Comparison of ENCODE assay signal across 1 cellular context in the genomic region with DNA sequence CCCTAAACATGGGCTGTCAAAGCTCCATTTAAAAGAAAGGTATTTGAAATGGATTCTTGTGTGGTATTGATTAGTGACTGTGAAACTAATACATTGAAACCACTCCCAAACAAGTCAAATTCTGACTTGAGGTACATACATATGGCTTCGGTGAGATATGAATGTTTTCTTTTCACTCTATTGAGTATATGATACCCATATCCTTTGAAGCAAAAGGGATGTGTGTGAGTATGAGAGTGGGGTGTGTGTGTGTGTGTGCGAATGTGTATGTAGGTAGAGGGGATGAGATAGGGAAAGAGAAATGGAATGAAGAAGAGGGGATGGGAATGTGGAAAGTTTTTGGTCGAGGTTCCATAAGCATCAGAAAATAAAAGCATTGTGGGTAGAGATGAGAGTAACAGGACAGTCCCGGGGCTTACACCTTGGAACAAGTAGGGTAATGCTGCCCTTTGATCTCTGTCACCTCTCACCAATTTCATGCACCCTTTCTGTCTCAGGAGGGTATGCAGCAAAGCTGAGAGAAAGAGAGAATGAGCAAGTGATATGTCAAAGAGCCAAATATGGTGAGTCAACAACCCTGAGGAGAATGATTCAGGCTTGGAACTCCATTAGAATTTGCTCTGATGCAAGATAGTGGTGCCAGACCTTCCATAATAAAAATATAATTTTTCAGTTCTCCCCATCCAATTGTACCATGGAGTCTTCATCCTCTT.
TF ChIP-seq lines count a peak whose summit lies in the region.

No MANE protein-coding gene starts in this region.

TF ChIP-seq in K562, 482 proteins besides CTCF, POLR2A, EP300 and RAD21 (continued from another document and continues in another):
- TF ChIP-seq, protein P1, sequence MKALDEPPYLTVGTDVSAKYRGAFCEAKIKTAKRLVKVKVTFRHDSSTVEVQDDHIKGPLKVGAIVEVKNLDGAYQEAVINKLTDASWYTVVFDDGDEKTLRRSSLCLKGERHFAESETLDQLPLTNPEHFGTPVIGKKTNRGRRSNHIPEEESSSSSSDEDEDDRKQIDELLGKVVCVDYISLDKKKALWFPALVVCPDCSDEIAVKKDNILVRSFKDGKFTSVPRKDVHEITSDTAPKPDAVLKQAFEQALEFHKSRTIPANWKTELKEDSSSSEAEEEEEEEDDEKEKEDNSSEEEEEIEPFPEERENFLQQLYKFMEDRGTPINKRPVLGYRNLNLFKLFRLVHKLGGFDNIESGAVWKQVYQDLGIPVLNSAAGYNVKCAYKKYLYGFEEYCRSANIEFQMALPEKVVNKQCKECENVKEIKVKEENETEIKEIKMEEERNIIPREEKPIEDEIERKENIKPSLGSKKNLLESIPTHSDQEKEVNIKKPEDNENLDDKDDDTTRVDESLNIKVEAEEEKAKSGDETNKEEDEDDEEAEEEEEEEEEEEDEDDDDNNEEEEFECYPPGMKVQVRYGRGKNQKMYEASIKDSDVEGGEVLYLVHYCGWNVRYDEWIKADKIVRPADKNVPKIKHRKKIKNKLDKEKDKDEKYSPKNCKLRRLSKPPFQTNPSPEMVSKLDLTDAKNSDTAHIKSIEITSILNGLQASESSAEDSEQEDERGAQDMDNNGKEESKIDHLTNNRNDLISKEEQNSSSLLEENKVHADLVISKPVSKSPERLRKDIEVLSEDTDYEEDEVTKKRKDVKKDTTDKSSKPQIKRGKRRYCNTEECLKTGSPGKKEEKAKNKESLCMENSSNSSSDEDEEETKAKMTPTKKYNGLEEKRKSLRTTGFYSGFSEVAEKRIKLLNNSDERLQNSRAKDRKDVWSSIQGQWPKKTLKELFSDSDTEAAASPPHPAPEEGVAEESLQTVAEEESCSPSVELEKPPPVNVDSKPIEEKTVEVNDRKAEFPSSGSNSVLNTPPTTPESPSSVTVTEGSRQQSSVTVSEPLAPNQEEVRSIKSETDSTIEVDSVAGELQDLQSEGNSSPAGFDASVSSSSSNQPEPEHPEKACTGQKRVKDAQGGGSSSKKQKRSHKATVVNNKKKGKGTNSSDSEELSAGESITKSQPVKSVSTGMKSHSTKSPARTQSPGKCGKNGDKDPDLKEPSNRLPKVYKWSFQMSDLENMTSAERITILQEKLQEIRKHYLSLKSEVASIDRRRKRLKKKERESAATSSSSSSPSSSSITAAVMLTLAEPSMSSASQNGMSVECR (CRISPR knock-in tag; IDR thresholded peaks at IDR 0.05): no peak
- TF ChIP-seq, protein P2, sequence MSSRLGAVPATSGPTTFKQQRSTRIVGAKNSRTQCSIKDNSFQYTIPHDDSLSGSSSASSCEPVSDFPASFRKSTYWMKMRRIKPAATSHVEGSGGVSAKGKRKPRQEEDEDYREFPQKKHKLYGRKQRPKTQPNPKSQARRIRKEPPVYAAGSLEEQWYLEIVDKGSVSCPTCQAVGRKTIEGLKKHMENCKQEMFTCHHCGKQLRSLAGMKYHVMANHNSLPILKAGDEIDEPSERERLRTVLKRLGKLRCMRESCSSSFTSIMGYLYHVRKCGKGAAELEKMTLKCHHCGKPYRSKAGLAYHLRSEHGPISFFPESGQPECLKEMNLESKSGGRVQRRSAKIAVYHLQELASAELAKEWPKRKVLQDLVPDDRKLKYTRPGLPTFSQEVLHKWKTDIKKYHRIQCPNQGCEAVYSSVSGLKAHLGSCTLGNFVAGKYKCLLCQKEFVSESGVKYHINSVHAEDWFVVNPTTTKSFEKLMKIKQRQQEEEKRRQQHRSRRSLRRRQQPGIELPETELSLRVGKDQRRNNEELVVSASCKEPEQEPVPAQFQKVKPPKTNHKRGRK (tag; IDR thresholded peaks at IDR 0.05): no peak
- TF ChIP-seq CCAR2 (IDR thresholded peaks at IDR 0.05; ENCODE audit: low read depth, low read length) (no peak), POLR2B (IDR thresholded peaks at IDR 0.05; ENCODE audit: low read depth, partially characterized antibody) (peak; percentile 45), IFI16 (CRISPR knock-in tag; IDR thresholded peaks at IDR 0.05) (no peak), TCF7 (IDR thresholded peaks at IDR 0.05; ENCODE audit: borderline replicate concordance) (no peak), ZNF76 (CRISPR knock-in tag; IDR thresholded peaks at IDR 0.05; ENCODE audit: borderline replicate concordance) (no peak), MED1 (CRISPR knock-in tag; IDR thresholded peaks at IDR 0.05; ENCODE audit: borderline replicate concordance) (no peak), SAFB2 (IDR thresholded peaks at IDR 0.05; ENCODE audit: borderline replicate concordance, low read depth, low read length, severe bottlenecking) (no peak), ZFP30 (CRISPR knock-in tag; IDR thresholded peaks at IDR 0.05; ENCODE audit: borderline replicate concordance) (no peak), ZNF444 (CRISPR knock-in tag; IDR thresholded peaks at IDR 0.05) (no peak), BRCA1 (IDR thresholded peaks at IDR 0.05) (no peak), BRCA1 (CRISPR knock-in tag; IDR thresholded peaks at IDR 0.05) (no peak), MAFF (IDR thresholded peaks at IDR 0.05; ENCODE audit: low read length) (no peak), SPI1 (IDR thresholded peaks at IDR 0.05; ENCODE audit: borderline replicate concordance, low read depth, low read length) (no peak), POLR3G (IDR thresholded peaks at IDR 0.05; ENCODE audit: extremely low read depth, insufficient read length, insufficient replicate concordance) (no peak), ETV6 (IDR thresholded peaks at IDR 0.05; ENCODE audit: borderline replicate concordance in 1 of 2, low read depth in 2 of 2, low read length in 1 of 2) (no peak), ETV6 (CRISPR knock-in tag; IDR thresholded peaks at IDR 0.05; ENCODE audit: borderline replicate concordance) (no peak), E2F3 (CRISPR knock-in tag; IDR thresholded peaks at IDR 0.05) (no peak), TFAM (CRISPR knock-in tag; conservative IDR thresholded peaks at IDR 0.05) (no peak), CREM (IDR thresholded peaks at IDR 0.05; ENCODE audit: low read depth) (no peak), SMAD2 (IDR thresholded peaks at IDR 0.05; ENCODE audit: low read depth, low read length) (no peak), ELF4 (CRISPR knock-in tag; IDR thresholded peaks at IDR 0.05) (peak; percentile 82; the same call in 1 of the 2 replicates), KDM5B (IDR thresholded peaks at IDR 0.05; ENCODE audit: insufficient replicate concordance, low read depth, low read length) (no peak), HNRNPUL1 (IDR thresholded peaks at IDR 0.05; ENCODE audit: low read length) (no peak)
- TF ChIP-seq, protein P3, sequence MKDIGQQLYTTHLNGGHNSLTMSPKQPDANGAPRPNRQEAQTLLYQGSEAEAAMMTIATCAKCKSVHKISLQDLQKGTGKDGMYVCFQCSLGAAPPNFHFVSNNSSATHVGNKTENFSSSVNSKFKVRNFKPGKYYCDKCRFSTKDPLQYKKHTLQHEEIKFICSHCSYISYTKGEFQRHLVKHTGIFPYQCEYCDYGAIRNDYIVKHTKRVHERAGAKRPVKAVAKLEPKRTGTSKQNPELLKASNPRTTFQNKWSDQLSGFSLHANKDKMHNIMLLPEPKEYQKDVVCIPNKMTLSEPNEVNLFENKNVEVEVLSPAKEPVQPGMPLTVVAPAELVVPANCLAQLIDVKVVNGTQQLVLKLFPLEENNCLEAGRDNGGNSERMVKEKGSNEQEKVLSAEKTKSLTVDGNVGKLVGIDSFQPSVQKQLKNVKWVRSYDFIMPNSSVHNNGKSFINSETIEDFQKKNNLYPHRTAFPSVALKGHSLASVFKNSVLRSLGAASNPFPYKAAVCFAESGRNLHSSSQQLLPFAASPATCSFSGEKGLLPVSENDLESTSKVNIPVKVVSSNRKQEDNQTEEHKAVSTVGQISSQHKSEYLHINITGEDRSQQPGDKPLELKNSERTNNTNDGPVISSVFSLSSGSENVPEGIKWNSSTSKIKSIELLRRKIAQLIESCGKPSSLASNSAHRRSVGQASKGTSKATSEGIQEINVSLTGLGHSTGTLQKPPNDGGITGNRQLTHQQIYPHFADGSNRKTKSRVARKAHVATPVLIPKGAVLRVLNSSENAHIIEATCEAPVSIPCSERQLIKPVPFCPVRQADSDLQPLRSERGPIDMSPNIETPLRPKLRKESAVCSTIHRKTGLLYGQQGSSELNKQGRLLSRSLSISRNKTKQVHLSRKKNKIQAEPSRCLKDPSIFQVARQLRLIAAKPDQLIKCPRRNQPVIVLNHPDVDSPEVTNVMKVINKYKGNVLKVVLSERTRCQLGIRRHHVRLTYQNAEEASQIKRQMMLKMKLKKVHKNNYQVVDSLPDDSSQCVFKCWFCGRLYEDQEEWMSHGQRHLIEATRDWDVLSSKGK (CRISPR knock-in tag; IDR thresholded peaks at IDR 0.05): no peak
- TF ChIP-seq, protein P4, sequence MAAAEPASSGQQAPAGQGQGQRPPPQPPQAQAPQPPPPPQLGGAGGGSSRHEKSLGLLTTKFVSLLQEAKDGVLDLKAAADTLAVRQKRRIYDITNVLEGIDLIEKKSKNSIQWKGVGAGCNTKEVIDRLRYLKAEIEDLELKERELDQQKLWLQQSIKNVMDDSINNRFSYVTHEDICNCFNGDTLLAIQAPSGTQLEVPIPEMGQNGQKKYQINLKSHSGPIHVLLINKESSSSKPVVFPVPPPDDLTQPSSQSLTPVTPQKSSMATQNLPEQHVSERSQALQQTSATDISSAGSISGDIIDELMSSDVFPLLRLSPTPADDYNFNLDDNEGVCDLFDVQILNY (CRISPR knock-in tag; IDR thresholded peaks at IDR 0.05): no peak
- TF ChIP-seq, protein P5, sequence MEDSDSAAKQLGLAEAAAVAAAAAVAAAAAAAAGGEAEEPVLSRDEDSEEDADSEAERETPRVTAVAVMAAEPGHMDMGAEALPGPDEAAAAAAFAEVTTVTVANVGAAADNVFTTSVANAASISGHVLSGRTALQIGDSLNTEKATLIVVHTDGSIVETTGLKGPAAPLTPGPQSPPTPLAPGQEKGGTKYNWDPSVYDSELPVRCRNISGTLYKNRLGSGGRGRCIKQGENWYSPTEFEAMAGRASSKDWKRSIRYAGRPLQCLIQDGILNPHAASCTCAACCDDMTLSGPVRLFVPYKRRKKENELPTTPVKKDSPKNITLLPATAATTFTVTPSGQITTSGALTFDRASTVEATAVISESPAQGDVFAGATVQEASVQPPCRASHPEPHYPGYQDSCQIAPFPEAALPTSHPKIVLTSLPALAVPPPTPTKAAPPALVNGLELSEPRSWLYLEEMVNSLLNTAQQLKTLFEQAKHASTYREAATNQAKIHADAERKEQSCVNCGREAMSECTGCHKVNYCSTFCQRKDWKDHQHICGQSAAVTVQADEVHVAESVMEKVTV (CRISPR knock-in tag; IDR thresholded peaks at IDR 0.05): no peak
- TF ChIP-seq, protein P6, sequence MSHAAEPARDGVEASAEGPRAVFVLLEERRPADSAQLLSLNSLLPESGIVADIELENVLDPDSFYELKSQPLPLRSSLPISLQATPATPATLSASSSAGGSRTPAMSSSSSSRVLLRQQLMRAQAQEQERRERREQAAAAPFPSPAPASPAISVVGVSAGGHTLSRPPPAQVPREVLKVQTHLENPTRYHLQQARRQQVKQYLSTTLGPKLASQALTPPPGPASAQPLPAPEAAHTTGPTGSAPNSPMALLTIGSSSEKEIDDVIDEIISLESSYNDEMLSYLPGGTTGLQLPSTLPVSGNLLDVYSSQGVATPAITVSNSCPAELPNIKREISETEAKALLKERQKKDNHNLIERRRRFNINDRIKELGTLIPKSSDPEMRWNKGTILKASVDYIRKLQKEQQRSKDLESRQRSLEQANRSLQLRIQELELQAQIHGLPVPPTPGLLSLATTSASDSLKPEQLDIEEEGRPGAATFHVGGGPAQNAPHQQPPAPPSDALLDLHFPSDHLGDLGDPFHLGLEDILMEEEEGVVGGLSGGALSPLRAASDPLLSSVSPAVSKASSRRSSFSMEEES (CRISPR knock-in tag; IDR thresholded peaks at IDR 0.05): no peak
- TF ChIP-seq, protein P7, sequence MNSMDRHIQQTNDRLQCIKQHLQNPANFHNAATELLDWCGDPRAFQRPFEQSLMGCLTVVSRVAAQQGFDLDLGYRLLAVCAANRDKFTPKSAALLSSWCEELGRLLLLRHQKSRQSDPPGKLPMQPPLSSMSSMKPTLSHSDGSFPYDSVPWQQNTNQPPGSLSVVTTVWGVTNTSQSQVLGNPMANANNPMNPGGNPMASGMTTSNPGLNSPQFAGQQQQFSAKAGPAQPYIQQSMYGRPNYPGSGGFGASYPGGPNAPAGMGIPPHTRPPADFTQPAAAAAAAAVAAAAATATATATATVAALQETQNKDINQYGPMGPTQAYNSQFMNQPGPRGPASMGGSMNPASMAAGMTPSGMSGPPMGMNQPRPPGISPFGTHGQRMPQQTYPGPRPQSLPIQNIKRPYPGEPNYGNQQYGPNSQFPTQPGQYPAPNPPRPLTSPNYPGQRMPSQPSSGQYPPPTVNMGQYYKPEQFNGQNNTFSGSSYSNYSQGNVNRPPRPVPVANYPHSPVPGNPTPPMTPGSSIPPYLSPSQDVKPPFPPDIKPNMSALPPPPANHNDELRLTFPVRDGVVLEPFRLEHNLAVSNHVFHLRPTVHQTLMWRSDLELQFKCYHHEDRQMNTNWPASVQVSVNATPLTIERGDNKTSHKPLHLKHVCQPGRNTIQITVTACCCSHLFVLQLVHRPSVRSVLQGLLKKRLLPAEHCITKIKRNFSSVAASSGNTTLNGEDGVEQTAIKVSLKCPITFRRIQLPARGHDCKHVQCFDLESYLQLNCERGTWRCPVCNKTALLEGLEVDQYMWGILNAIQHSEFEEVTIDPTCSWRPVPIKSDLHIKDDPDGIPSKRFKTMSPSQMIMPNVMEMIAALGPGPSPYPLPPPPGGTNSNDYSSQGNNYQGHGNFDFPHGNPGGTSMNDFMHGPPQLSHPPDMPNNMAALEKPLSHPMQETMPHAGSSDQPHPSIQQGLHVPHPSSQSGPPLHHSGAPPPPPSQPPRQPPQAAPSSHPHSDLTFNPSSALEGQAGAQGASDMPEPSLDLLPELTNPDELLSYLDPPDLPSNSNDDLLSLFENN (IDR thresholded peaks at IDR 0.05; ENCODE audit: low read depth in 2 of 2, low read length in 2 of 2): no peak
- TF ChIP-seq, protein P8, sequence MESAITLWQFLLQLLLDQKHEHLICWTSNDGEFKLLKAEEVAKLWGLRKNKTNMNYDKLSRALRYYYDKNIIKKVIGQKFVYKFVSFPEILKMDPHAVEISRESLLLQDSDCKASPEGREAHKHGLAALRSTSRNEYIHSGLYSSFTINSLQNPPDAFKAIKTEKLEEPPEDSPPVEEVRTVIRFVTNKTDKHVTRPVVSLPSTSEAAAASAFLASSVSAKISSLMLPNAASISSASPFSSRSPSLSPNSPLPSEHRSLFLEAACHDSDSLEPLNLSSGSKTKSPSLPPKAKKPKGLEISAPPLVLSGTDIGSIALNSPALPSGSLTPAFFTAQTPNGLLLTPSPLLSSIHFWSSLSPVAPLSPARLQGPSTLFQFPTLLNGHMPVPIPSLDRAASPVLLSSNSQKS (CRISPR knock-in tag; IDR thresholded peaks at IDR 0.05): no peak
- TF ChIP-seq, protein P9, sequence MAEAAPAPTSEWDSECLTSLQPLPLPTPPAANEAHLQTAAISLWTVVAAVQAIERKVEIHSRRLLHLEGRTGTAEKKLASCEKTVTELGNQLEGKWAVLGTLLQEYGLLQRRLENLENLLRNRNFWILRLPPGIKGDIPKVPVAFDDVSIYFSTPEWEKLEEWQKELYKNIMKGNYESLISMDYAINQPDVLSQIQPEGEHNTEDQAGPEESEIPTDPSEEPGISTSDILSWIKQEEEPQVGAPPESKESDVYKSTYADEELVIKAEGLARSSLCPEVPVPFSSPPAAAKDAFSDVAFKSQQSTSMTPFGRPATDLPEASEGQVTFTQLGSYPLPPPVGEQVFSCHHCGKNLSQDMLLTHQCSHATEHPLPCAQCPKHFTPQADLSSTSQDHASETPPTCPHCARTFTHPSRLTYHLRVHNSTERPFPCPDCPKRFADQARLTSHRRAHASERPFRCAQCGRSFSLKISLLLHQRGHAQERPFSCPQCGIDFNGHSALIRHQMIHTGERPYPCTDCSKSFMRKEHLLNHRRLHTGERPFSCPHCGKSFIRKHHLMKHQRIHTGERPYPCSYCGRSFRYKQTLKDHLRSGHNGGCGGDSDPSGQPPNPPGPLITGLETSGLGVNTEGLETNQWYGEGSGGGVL (CRISPR knock-in tag; IDR thresholded peaks at IDR 0.05): no peak
